In the genomic region with DNA sequence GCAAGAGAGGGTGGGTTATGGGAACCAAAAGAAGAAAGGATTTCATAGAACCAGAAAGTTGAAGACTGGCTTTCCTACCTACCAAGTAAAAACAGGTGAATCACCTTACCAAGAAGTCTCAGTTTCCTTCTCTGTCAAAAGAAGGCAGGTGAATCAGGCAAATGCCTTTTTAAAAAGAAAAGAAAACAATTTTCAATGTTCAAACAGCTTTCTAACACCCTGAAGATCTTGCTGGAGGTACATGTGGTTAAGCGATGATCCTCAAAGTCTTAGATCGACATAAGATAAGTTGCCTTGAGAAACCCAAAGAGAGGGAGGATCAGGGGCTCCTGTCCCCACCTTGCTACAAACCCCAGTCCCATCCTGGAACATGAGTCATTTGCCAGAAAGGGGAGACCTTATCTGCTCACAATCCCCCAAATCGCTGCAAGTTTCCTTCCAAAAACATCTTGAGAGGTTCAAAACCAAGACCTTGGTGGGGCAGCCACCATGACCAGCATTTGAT, we compare ENCODE assay signal across 20 cellular contexts.
DNase-seq lines count a peak whose midpoint lies in the region; ATAC-seq and TF ChIP-seq lines count a peak whose summit lies in the region.
"Had no signal": no experiment of that assay in that cellular context is flagged by ENCODE, and none has a peak within 500 bp of the region (broad histone marks: within the 10 kb centered on the region; RNA-seq: fewer than 3 reads in every experiment).

No MANE protein-coding gene starts in this region.

- ATAC-seq in activated naive CD8-positive, alpha-beta T cell treated with anti-CD3 and anti-CD28 coated beads, Interleukin-2, amount 10 ng/mL, durations not matched to agents 7 days and 5 days (ENCODE audit: low read depth) = peak; percentile 87
- ATAC-seq in stimulated activated naive CD8-positive, alpha-beta T cell treated with anti-CD3 and anti-CD28 coated beads, Interleukin-15, Interleukin-2, amounts not matched to agents 100 U/mL and 50 U/mL, for 24 hours = peak; percentile 88
- ATAC-seq in HG02852 (IDR thresholded peaks at IDR 0.05; ENCODE audit: unreplicated experiment) (no peak), upper lobe of right lung (no peak)
- ATAC-seq: foreskin keratinocyte, PC-3 had no signal

- H3K9me3 Mint-ChIP-seq in T-helper 2 cell treated with Interferon-gamma antibody and Interleukin-4, amounts not matched to agents 5 μg/mL and 100 μg/mL, for 36 hours = no peaks in the 10 kb centered on the region
- no peaks in the 10 kb centered on the region for H3K9me3 Mint-ChIP-seq in activated naive CD8-positive, alpha-beta T cell treated with anti-CD3 and anti-CD28 coated beads, Interleukin-2, amount 10 ng/mL, durations not matched to agents 7 days and 5 days
- H3K9me3 Mint-ChIP-seq: GM23338, nephron progenitor cell had no signal

- H3K27me3 Mint-ChIP-seq in T-helper 2 cell treated with Interferon-gamma antibody and Interleukin-4, amounts not matched to agents 5 μg/mL and 100 μg/mL, for 36 hours (ENCODE audit: low read depth) = no peaks in the 10 kb centered on the region
- H3K27me3 Mint-ChIP-seq in activated naive CD8-positive, alpha-beta T cell treated with anti-CD3 and anti-CD28 coated beads, Interleukin-2, amount 10 ng/mL, durations not matched to agents 7 days and 5 days = no peaks in the 10 kb centered on the region

- H3K4me3 Mint-ChIP-seq in T-helper 2 cell treated with Interferon-gamma antibody and Interleukin-4, amounts not matched to agents 5 μg/mL and 100 μg/mL, for 36 hours = peak overlapping the region; percentile 68
- H3K4me3 Mint-ChIP-seq in activated naive CD8-positive, alpha-beta T cell treated with anti-CD3 and anti-CD28 coated beads, Interleukin-2, amount 10 ng/mL, durations not matched to agents 7 days and 5 days = peak overlapping the region; percentile 41
- H3K4me3 Mint-ChIP-seq: GM23338, nephron progenitor cell had no signal

- H3K36me3 Mint-ChIP-seq in T-helper 2 cell treated with Interferon-gamma antibody and Interleukin-4, amounts not matched to agents 5 μg/mL and 100 μg/mL, for 36 hours (ENCODE audit: low read depth) = peaks cover 71% of the 10 kb centered on the region
- H3K36me3 Mint-ChIP-seq in activated naive CD8-positive, alpha-beta T cell treated with anti-CD3 and anti-CD28 coated beads, Interleukin-2, amount 10 ng/mL, durations not matched to agents 7 days and 5 days = peaks cover 53% of the 10 kb centered on the region

- TF ChIP-seq CTCF in upper lobe of right lung (IDR thresholded peaks at IDR 0.05) = no peak

- no peak overlapping the region for H3K27ac ChIP-seq in upper lobe of right lung
- H3K27ac ChIP-seq: breast epithelium, foreskin keratinocyte had no signal

- no peaks in the 10 kb centered on the region for H3K9me3 ChIP-seq in upper lobe of right lung
- H3K9me3 ChIP-seq: breast epithelium had no signal

- POLR2A ChIA-PET in activated naive CD8-positive, alpha-beta T cell treated with anti-CD3 and anti-CD28 coated beads, Interleukin-2, amount 10 ng/mL, durations not matched to agents 7 days and 5 days (lab: Charles Lee) = interaction anchor here (0.8 to 2.0 kb wide), 7 partner anchors 10 to 71 kb away, joined by 3 to 5 read pairs (median 4); no protein-coding TSS in a partner anchor

- peaks cover 47% of the 10 kb centered on the region for H3K4me1 Mint-ChIP-seq in T-helper 2 cell treated with Interferon-gamma antibody and Interleukin-4, amounts not matched to agents 5 μg/mL and 100 μg/mL, for 36 hours (ENCODE audit: low read depth)
- H3K4me1 Mint-ChIP-seq in activated naive CD8-positive, alpha-beta T cell treated with anti-CD3 and anti-CD28 coated beads, Interleukin-2, amount 10 ng/mL, durations not matched to agents 7 days and 5 days = peaks cover 56% of the 10 kb centered on the region

- H3K36me3 ChIP-seq in upper lobe of right lung = no peaks in the 10 kb centered on the region
- H3K36me3 ChIP-seq: breast epithelium had no signal

- peak overlapping the region; percentile 85 for H3K27ac Mint-ChIP-seq in T-helper 2 cell treated with Interferon-gamma antibody and Interleukin-4, amounts not matched to agents 5 μg/mL and 100 μg/mL, for 36 hours
- peak overlapping the region; percentile 85 for H3K27ac Mint-ChIP-seq in activated naive CD8-positive, alpha-beta T cell treated with anti-CD3 and anti-CD28 coated beads, Interleukin-2, amount 10 ng/mL, durations not matched to agents 7 days and 5 days
- H3K27ac Mint-ChIP-seq: GM23338, nephron progenitor cell had no signal

- no peak overlapping the region for H3K4me3 ChIP-seq in upper lobe of right lung
- H3K4me3 ChIP-seq: breast epithelium, GM23338 had no signal

- H3K4me1 ChIP-seq in upper lobe of right lung = no peaks in the 10 kb centered on the region
- H3K4me1 ChIP-seq: breast epithelium, foreskin keratinocyte had no signal

- H3K27me3 ChIP-seq in upper lobe of right lung = no peaks in the 10 kb centered on the region
- H3K27me3 ChIP-seq: breast epithelium had no signal

- peak; percentile 69 for DNase-seq in activated effector memory CD4-positive, alpha-beta T cell treated with anti-CD3 and anti-CD28 coated beads, Interleukin-2, amount 50 U/mL, for 16 hours
- no peak for DNase-seq in activated effector memory CD4-positive, alpha-beta T cell treated with Interleukin-2 at 50 U/mL for 16 hours
- peak; percentile 51 for DNase-seq in T-helper 2 cell treated with Interferon-gamma antibody and Interleukin-4, amounts not matched to agents 5 μg/mL and 100 μg/mL, for 36 hours (ENCODE audit: low spot score)
- DNase-seq in activated naive CD8-positive, alpha-beta T cell treated with anti-CD3 and anti-CD28 coated beads, Interleukin-2, amount 10 ng/mL, durations not matched to agents 7 days and 5 days = peak; percentile 42
- no peak for DNase-seq in stimulated activated naive CD8-positive, alpha-beta T cell treated with anti-CD3 and anti-CD28 coated beads, Interleukin-15, Interleukin-2, amounts not matched to agents 100 U/mL and 50 U/mL, for 24 hours
- DNase-seq in SIG-M5 treated with dmso at 0.1 percent for 504 hours (lab: John Stamatoyannopoulos, UW; ENCODE audit: unreplicated experiment) (no peak), upper lobe of right lung (no peak)
- DNase-seq: activated CD4-positive, CD25-positive, alpha-beta regulatory T cell treated with anti-CD3 and anti-CD28 coated beads, Interleukin-2, amount 50 U/mL, for 72 hours; dermis blood vessel endothelial cell; foreskin keratinocyte; mesendoderm; NCI-H1436 treated with DMSO at 0.1 percent for 48 hours; NCI-H774; nephron progenitor cell; PC-3; stimulated activated naive CD4-positive, alpha-beta T cell; T-helper 9 cell had no signal

- intact Hi-C loops in upper lobe of right lung (cut with DNase I) = no loop called here

Comparison
In these comparisons a context has a peak if more than half of its experiments do, and no peak if none do; other contexts are left out.
1. DNase-seq: peak in activated effector memory CD4-positive, alpha-beta T cell treated with anti-CD3 and anti-CD28 coated beads, Interleukin-2, amount 50 U/mL, for 16 hours (single experiment), T-helper 2 cell treated with Interferon-gamma antibody and Interleukin-4, amounts not matched to agents 5 μg/mL and 100 μg/mL, for 36 hours (single experiment) and activated naive CD8-positive, alpha-beta T cell treated with anti-CD3 and anti-CD28 coated beads, Interleukin-2, amount 10 ng/mL, durations not matched to agents 7 days and 5 days (single experiment); none in activated effector memory CD4-positive, alpha-beta T cell treated with Interleukin-2 at 50 U/mL for 16 hours (single experiment), stimulated activated naive CD8-positive, alpha-beta T cell treated with anti-CD3 and anti-CD28 coated beads, Interleukin-15, Interleukin-2, amounts not matched to agents 100 U/mL and 50 U/mL, for 24 hours (single experiment), SIG-M5 treated with dmso at 0.1 percent for 504 hours (single experiment) and upper lobe of right lung (single experiment).
2. ATAC-seq: peak in activated naive CD8-positive, alpha-beta T cell treated with anti-CD3 and anti-CD28 coated beads, Interleukin-2, amount 10 ng/mL, durations not matched to agents 7 days and 5 days (single experiment) and stimulated activated naive CD8-positive, alpha-beta T cell treated with anti-CD3 and anti-CD28 coated beads, Interleukin-15, Interleukin-2, amounts not matched to agents 100 U/mL and 50 U/mL, for 24 hours (single experiment); none in HG02852 (single experiment) and upper lobe of right lung (single experiment).